Comparison of ENCODE assay signal across 8 cellular contexts in the genomic region with DNA sequence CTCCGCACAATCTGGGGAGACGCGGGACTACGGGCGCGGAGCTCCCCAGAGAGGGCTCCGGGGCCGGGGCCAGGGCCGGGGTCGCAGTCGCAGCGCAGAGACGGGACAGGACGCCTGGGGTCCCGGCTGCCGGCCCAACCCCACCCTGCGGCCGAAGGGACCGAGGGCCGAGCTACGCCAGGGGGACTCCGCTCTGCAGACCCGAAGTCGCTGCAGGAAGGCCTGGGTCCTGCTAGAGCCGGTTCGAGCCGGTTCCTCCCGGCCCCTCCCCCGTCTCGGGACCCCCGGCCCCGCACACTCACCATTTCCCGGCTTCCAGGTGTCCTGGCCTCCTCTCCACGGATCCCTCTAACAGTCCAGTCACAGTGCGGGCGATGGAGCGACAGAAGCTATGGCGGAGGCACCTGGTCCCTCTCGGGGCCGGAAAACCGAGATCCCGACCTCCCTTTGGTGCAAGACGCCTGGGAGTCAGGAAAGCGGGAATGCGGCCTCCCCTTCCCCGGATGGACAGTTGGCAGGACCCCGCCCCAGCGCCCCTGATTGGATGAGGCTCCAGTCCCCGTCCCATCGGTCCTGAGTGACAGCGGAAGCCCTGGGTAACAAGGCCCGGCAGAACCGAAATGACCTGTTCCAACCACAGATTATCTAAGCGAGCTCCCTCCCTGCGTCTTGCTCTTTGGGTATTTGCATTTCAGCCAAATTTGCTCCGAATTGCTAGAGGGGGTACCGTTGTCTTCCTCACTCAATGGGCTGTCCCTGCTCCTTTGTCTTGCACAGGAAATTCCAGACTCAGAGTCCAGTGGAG. TPM values are rescaled to one million over a fixed set of nuclear protein-coding genes. Genes with fewer than 3 reads are reported as not detected.
DNase-seq lines count a peak whose midpoint lies in the region; ATAC-seq and TF ChIP-seq lines count a peak whose summit lies in the region.

A gene (minus strand): TSS at position 481 of the 805 bp plus-strand sequence. CDS start 176 bp downstream, at position 305.

- peak within 1 kb of the TSS; percentile 61 to 93 for H3K18ac ChIP-seq in mesenchymal stem cell (ENCODE audit: low read depth in 1 of 2, low read length in 2 of 2)

- 1% methylated on average over 47 of the region's 57 CpGs for WGBS in mesenchymal stem cell

- peaks cover 15% of the 10 kb centered on the region for H3K79me1 ChIP-seq in mesenchymal stem cell (replicated peaks; ENCODE audit: low read length, poor library complexity, severe bottlenecking)

- no peak for TF ChIP-seq CTCF in activated B cell treated with CpG ODN at 0.5 μM for 24 hours (IDR thresholded peaks at IDR 0.05)

- peak within 1 kb of the TSS in 1 of 2 experiments; percentile 41 for H3K23ac ChIP-seq in mesenchymal stem cell (ENCODE audit: low read length in 2 of 2)

- peak within 1 kb of the TSS; percentile 85 for H3K27ac ChIP-seq in mesenchymal stem cell (ENCODE audit: low read length, poor library complexity, severe bottlenecking)

- H2BK5ac ChIP-seq in mesenchymal stem cell (ENCODE audit: low read depth, low read length, poor library complexity, severe bottlenecking) = peak within 1 kb of the TSS; percentile 71

- POLR2A ChIA-PET in activated B cell treated with CpG ODN at 0.5 μM for 24 hours (lab: Charles Lee) = interaction anchor here (0.5 to 1.6 kb wide), 10 partner anchors 16 to 209 kb away, joined by 3 to 9 read pairs (median 4); a partner anchor contains a TSS

- ATAC-seq in activated B cell treated with CpG ODN at 0.5 μM for 24 hours (ENCODE audit: low read depth) = peak; percentile 90
- peak; percentile 96 to 98 for ATAC-seq in stimulated activated naive B cell treated with anti-CD40 and anti-IgM and Interleukin-4, amounts not matched to agents 10 μg/mL and 1 μg/mL and 100 μg/mL, for 72 hours (replicated peaks)
- no peak for ATAC-seq in GM18519 (IDR thresholded peaks at IDR 0.05; ENCODE audit: low FRiP score, unreplicated experiment)

- H3K27me3 ChIP-seq in mesenchymal stem cell (ENCODE audit: control insufficient read depth in 1 of 2, insufficient read depth in 1 of 2, low read length in 2 of 2) = no peaks in the 10 kb centered on the region

- H2AK5ac ChIP-seq in mesenchymal stem cell (ENCODE audit: low read length, severe bottlenecking) = no peak within 1 kb of the TSS

- peak within 1 kb of the TSS; percentile 96 for H4K8ac ChIP-seq in mesenchymal stem cell (ENCODE audit: low read length)

- H3K4me2 ChIP-seq in mesenchymal stem cell (ENCODE audit: low read length, poor library complexity, severe bottlenecking) = peak within 1 kb of the TSS; percentile 96

- H3K36me3 ChIP-seq in mesenchymal stem cell (ENCODE audit: control insufficient read depth in 1 of 2, insufficient read depth in 2 of 2, low read depth in 1 of 2, low read length in 2 of 2) = peaks cover 8 to 15% of the 10 kb centered on the region in 2 experiments

- H3K36me3 Mint-ChIP-seq in activated B cell treated with CpG ODN at 0.5 μM for 24 hours (ENCODE audit: low read depth) = peaks cover 3% of the 10 kb centered on the region
- peaks cover 0 to 7% of the 10 kb centered on the region in 2 donors for H3K36me3 Mint-ChIP-seq in stimulated activated naive B cell treated with anti-CD40 and anti-IgM and Interleukin-4, amounts not matched to agents 10 μg/mL and 1 μg/mL and 100 μg/mL, for 72 hours

- H2BK120ac ChIP-seq in mesenchymal stem cell (ENCODE audit: low read depth, low read length) = peak within 1 kb of the TSS; percentile 61

- H3K4me1 ChIP-seq in mesenchymal stem cell (ENCODE audit: control insufficient read depth, insufficient read depth, low read depth, low read length) = peaks cover 2% of the 10 kb centered on the region

- CTCF ChIA-PET in activated B cell treated with CpG ODN at 0.5 μM for 24 hours (lab: Charles Lee) = interaction anchor here (0.9 to 1.2 kb wide), 3 partner anchors 15 to 233 kb away, joined by 3 to 5 read pairs (median 3); no protein-coding TSS in a partner anchor

- peak within 1 kb of the TSS; percentile 92 for H3K4me3 Mint-ChIP-seq in activated B cell treated with CpG ODN at 0.5 μM for 24 hours
- H3K4me3 Mint-ChIP-seq in stimulated activated naive B cell treated with anti-CD40 and anti-IgM and Interleukin-4, amounts not matched to agents 10 μg/mL and 1 μg/mL and 100 μg/mL, for 72 hours = peak within 1 kb of the TSS; percentile 94 to 98

- H3K9me3 Mint-ChIP-seq in activated B cell treated with CpG ODN at 0.5 μM for 24 hours = no peaks in the 10 kb centered on the region
- H3K9me3 Mint-ChIP-seq in stimulated activated naive B cell treated with anti-CD40 and anti-IgM and Interleukin-4, amounts not matched to agents 10 μg/mL and 1 μg/mL and 100 μg/mL, for 72 hours = no peaks in the 10 kb centered on the region

- H4K91ac ChIP-seq in mesenchymal stem cell (ENCODE audit: low read length) = peak within 1 kb of the TSS; percentile 72

- H2BK15ac ChIP-seq in mesenchymal stem cell (ENCODE audit: low read depth, poor library complexity, severe bottlenecking) = peak within 1 kb of the TSS; percentile 95

- H3K4me1 Mint-ChIP-seq in activated B cell treated with CpG ODN at 0.5 μM for 24 hours = peaks cover 12% of the 10 kb centered on the region
- H3K4me1 Mint-ChIP-seq in stimulated activated naive B cell treated with anti-CD40 and anti-IgM and Interleukin-4, amounts not matched to agents 10 μg/mL and 1 μg/mL and 100 μg/mL, for 72 hours = peaks cover 6 to 7% of the 10 kb centered on the region in 2 donors

- peak within 1 kb of the TSS in 1 of 2 experiments; percentile 45 for H3K4ac ChIP-seq in mesenchymal stem cell (ENCODE audit: low read depth in 1 of 2, low read length in 2 of 2)

- peak within 1 kb of the TSS; percentile 87 for H2AFZ ChIP-seq in mesenchymal stem cell (ENCODE audit: low read depth, low read length)

- H3K9ac ChIP-seq in mesenchymal stem cell (ENCODE audit: low read length) = peak within 1 kb of the TSS; percentile 92

- peak within 1 kb of the TSS; percentile 82 for H3K27ac Mint-ChIP-seq in activated B cell treated with CpG ODN at 0.5 μM for 24 hours
- peak within 1 kb of the TSS; percentile 96 for H3K27ac Mint-ChIP-seq in stimulated activated naive B cell treated with anti-CD40 and anti-IgM and Interleukin-4, amounts not matched to agents 10 μg/mL and 1 μg/mL and 100 μg/mL, for 72 hours

- no peaks in the 10 kb centered on the region for H3K27me3 Mint-ChIP-seq in activated B cell treated with CpG ODN at 0.5 μM for 24 hours
- H3K27me3 Mint-ChIP-seq in stimulated activated naive B cell treated with anti-CD40 and anti-IgM and Interleukin-4, amounts not matched to agents 10 μg/mL and 1 μg/mL and 100 μg/mL, for 72 hours = no peaks in the 10 kb centered on the region

- peak within 1 kb of the TSS; percentile 89 to 94 for H3K4me3 ChIP-seq in mesenchymal stem cell (ENCODE audit: insufficient read depth in 1 of 2, low read depth in 1 of 2, low read length in 2 of 2)

- no peak within 1 kb of the TSS for H2BK12ac ChIP-seq in mesenchymal stem cell (ENCODE audit: low read length in 2 of 2)

- peaks cover 8% of the 10 kb centered on the region for H3K9me3 ChIP-seq in mesenchymal stem cell (ENCODE audit: control insufficient read depth, low read length)

- intact Hi-C loops in activated B cell treated with CpG ODN at 0.5 μM for 24 hours (cut with micrococcal nuclease) = no loop called here

- peak; percentile 59 for DNase-seq in GM04503 (ENCODE audit: low read depth)
- DNase-seq in HCEC 1CT = peak; percentile 79
- DNase-seq in NCI-H2081 treated with DMSO at 0.1 percent for 48 hours (lab: John Stamatoyannopoulos, UW) = peak; percentile 62
- peak; percentile 46 for DNase-seq in activated B cell treated with CpG ODN at 0.5 μM for 24 hours
- peak; percentile 90 for DNase-seq in epidermal melanocyte (ENCODE audit: insufficient read length, low spot score)
- peak; percentile 91 for DNase-seq in mesenchymal stem cell
- peak; percentile 64 for DNase-seq in stimulated activated naive B cell treated with anti-CD40 and anti-IgM and Interleukin-4, amounts not matched to agents 10 μg/mL and 1 μg/mL and 100 μg/mL, for 72 hours

- peak within 1 kb of the TSS; percentile 6 to 88 for H3K14ac ChIP-seq in mesenchymal stem cell (ENCODE audit: low read length in 2 of 2)

RNA-seq across cellular contexts. Expression of the gene that starts here (rescaled TPM):
- 6.5 and 8.1 TPM in 2 replicates for total RNA-seq in activated B cell treated with CpG ODN at 0.5 μM for 24 hours
- 2.9 TPM for polyA plus RNA-seq in mesenchymal stem cell (2013, experiment 1 of 2)
- polyA plus RNA-seq in mesenchymal stem cell (2013, experiment 2 of 2) = 2.9 TPM
